Comparison of ENCODE assay signal across 15 cellular contexts in the genomic region with DNA sequence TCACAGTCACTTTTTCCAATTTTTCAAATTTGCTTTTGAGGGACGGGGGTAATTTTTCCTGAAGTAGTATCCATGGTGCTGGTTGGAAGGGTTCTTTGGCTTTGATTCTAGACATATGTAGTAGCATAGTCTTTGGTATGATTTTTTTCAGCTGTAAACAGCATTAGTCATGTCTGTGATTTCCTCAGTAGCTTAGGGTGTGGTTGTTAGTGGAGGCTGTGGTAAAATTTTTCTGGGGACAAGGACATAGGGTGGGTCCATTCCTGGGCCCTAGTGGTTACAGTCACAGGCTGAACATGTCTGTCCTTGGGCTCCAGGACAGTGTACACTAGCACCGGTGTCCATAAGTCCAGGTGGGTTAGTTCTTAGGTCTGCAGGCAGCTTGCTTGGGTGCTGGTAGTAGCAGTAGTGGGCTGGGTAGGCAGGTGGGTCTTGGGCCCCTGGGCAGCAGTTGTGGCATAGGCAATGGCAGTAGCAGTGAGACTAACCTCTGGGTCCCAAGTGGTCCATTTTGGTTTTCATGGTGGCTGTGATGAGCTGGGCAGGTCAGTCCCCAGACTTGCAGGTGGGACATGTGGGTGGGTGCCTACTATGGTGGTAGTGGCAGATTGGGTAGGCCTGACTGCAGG.
A peak's percentile ranks its signal among the peaks of the same experiment; 100 is the strongest.
DNase-seq lines count a peak whose midpoint lies in the region; ATAC-seq and TF ChIP-seq lines count a peak whose summit lies in the region.
"Had no signal": no experiment of that assay in that cellular context is flagged by ENCODE, and none has a peak within 500 bp of the region (broad histone marks: within the 10 kb centered on the region; RNA-seq: fewer than 3 reads in every experiment).

No MANE protein-coding gene starts in this region.

- BruUV-seq in MCF 10A (replicated peaks; lab: Mats Ljungman, UMichigan) = no TSS peak

- CTCF ChIA-PET in MCF 10A (lab: Yijun Ruan, JAX) = interaction anchor here (0.6 to 2.9 kb wide), 8 partner anchors 12 to 213 kb away, joined by 3 to 17 read pairs (median 4); no protein-coding TSS in a partner anchor

- peaks cover 15 to 46% of the 10 kb centered on the region in 2 donors for H3K9me3 ChIP-seq in breast epithelium
- H3K9me3 ChIP-seq in esophagus muscularis mucosa = peaks cover 0 to 53% (median 26%) of the 10 kb centered on the region in 4 donors

- TF ChIP-seq CTCF in MCF 10A (IDR thresholded peaks at IDR 0.05; ENCODE audit: unreplicated experiment) (no peak), breast epithelium (IDR thresholded peaks at IDR 0.05) (no peak), esophagus muscularis mucosa (IDR thresholded peaks at IDR 0.05) (no peak)

- H3K4me1 Mint-ChIP-seq in MCF 10A (ENCODE audit: insufficient read depth, unreplicated experiment) = peaks cover 9% of the 10 kb centered on the region
- H3K4me1 Mint-ChIP-seq: CD8-positive, alpha-beta memory T cell had no signal

- H3K27ac ChIP-seq in breast epithelium (no peak overlapping the region), esophagus muscularis mucosa (replicated peaks in 1 of 4) (no peak overlapping the region)
- H3K27ac ChIP-seq: 22Rv1, BLaER1 had no signal

- no peaks in the 10 kb centered on the region for H3K36me3 ChIP-seq in breast epithelium
- no peaks in the 10 kb centered on the region for H3K36me3 ChIP-seq in esophagus muscularis mucosa
- H3K36me3 ChIP-seq: BLaER1, HAP-1 had no signal

- no peak for TF ChIP-seq POLR2A in breast epithelium (IDR thresholded peaks at IDR 0.05)
- no peak for TF ChIP-seq POLR2A in esophagus muscularis mucosa (IDR thresholded peaks at IDR 0.05; ENCODE audit: low read depth)

- H3K9me3 Mint-ChIP-seq in MCF 10A (ENCODE audit: unreplicated experiment) = peaks cover 18% of the 10 kb centered on the region

- H3K27me3 ChIP-seq in breast epithelium = no peaks in the 10 kb centered on the region
- no peaks in the 10 kb centered on the region for H3K27me3 ChIP-seq in esophagus muscularis mucosa
- H3K27me3 ChIP-seq: BLaER1 had no signal

- intact Hi-C loops in MCF 10A (cut with micrococcal nuclease) (no loop called here), breast epithelium (cut with DNase I; ENCODE audit: low total_unique reads) (no loop called here), esophagus muscularis mucosa (cut with DNase I) (no loop called here), left colon (cut with DNase I, micrococcal nuclease) (no loop called here)

- ATAC-seq in left colon (peak; percentile 96), HG03108 (IDR thresholded peaks at IDR 0.05; ENCODE audit: unreplicated experiment) (no peak)

- 92% methylated on average over 2 of the region's 2 CpGs for WGBS in esophagus muscularis mucosa

- no peak overlapping the region for H3K4me3 Mint-ChIP-seq in MCF 10A (ENCODE audit: unreplicated experiment)
- H3K4me3 Mint-ChIP-seq: CD8-positive, alpha-beta memory T cell had no signal

- H3K4me1 ChIP-seq in breast epithelium (no peaks in the 10 kb centered on the region), esophagus muscularis mucosa (no peaks in the 10 kb centered on the region)
- H3K4me1 ChIP-seq: BLaER1 had no signal

- no peak overlapping the region for H3K4me3 ChIP-seq in breast epithelium
- no peak overlapping the region for H3K4me3 ChIP-seq in esophagus muscularis mucosa
- H3K4me3 ChIP-seq: BLaER1, HAP-1 had no signal

- H3K36me3 Mint-ChIP-seq in MCF 10A (ENCODE audit: insufficient read depth, unreplicated experiment) = no peaks in the 10 kb centered on the region
- H3K36me3 Mint-ChIP-seq: CD8-positive, alpha-beta memory T cell had no signal

- POLR2A ChIA-PET in MCF 10A (lab: Yijun Ruan, JAX) = interaction anchor here (0.6 to 2.3 kb wide), 9 partner anchors 10 to 477 kb away, joined by 3 to 8 read pairs (median 4); no protein-coding TSS in a partner anchor

- TF ChIP-seq EP300 in esophagus muscularis mucosa (IDR thresholded peaks at IDR 0.05) = no peak

- peak overlapping the region; percentile 73 for H3K27ac Mint-ChIP-seq in MCF 10A (ENCODE audit: low read depth, unreplicated experiment)
- H3K27ac Mint-ChIP-seq: CD8-positive, alpha-beta memory T cell had no signal

- no peaks in the 10 kb centered on the region for H3K27me3 Mint-ChIP-seq in MCF 10A (ENCODE audit: insufficient read depth, unreplicated experiment)

- DNase-seq in MCF 10A (ENCODE audit: unreplicated experiment) (no peak), breast epithelium (ENCODE audit: low spot score in 2 of 2) (no peak), esophagus muscularis mucosa (ENCODE audit: extremely low spot score) (peak; percentile 70), left colon (no peak), NCI-H2081 treated with DMSO at 0.1 percent for 48 hours (lab: John Stamatoyannopoulos, UW) (no peak), NCI-H345 treated with DMSO at 0.1 percent for 48 hours (lab: John Stamatoyannopoulos, UW; ENCODE audit: unreplicated experiment) (no peak), AG08395 (ENCODE audit: low spot score) (no peak)
- DNase-seq: AML-193; CD8-positive, alpha-beta memory T cell; DMS53; GF-D8 had no signal
